In the genomic region with DNA sequence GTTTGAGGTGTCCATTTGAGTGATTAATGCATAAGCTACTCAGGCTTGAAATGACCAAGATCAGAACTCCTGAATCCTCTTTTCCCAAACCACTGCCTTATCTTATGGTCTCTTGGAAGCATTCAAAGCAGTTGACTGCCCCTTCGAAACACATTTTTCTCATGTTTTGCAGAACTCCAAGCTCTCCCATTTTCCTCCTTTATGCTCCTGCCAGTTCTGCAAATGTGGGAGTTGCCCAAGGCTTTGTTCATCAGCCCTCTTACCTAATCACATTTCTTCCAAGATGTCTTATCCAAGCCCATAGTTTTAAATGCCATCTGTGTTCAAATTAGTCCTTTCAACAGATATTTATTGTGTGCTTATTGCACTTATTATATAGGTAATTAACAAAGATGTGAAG, we compare ENCODE assay signal across 1 cellular context.
TF ChIP-seq lines count a peak whose summit lies in the region.

No MANE protein-coding gene starts in this region.

TF ChIP-seq in SK-N-SH treated with all-trans-retinoic acid at 6 μM for 48 hours, 23 proteins besides CTCF, POLR2A, EP300 and RAD21 (continued from another document):
- TF ChIP-seq, protein P1, sequence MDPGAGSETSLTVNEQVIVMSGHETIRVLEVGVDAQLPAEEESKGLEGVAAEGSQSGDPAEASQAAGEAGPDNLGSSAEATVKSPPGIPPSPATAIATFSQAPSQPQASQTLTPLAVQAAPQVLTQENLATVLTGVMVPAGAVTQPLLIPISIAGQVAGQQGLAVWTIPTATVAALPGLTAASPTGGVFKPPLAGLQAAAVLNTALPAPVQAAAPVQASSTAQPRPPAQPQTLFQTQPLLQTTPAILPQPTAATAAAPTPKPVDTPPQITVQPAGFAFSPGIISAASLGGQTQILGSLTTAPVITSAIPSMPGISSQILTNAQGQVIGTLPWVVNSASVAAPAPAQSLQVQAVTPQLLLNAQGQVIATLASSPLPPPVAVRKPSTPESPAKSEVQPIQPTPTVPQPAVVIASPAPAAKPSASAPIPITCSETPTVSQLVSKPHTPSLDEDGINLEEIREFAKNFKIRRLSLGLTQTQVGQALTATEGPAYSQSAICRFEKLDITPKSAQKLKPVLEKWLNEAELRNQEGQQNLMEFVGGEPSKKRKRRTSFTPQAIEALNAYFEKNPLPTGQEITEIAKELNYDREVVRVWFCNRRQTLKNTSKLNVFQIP (CRISPR knock-in tag; IDR thresholded peaks at IDR 0.05; ENCODE audit: borderline replicate concordance, low read depth): no peak
- TF ChIP-seq GLIS3 (CRISPR knock-in tag; IDR thresholded peaks at IDR 0.05): no peak
- no peak for TF ChIP-seq SNAI2 (CRISPR knock-in tag; IDR thresholded peaks at IDR 0.05)
- no peak for TF ChIP-seq CSDC2 (CRISPR knock-in tag; IDR thresholded peaks at IDR 0.05)
- no peak for TF ChIP-seq ISL1 (CRISPR knock-in tag; IDR thresholded peaks at IDR 0.05)
- no peak for TF ChIP-seq ZC3H10 (CRISPR knock-in tag; IDR thresholded peaks at IDR 0.05)
- no peak for TF ChIP-seq BACH2 (CRISPR knock-in tag; IDR thresholded peaks at IDR 0.05; ENCODE audit: borderline replicate concordance)
- no peak for TF ChIP-seq ZFP3 (CRISPR knock-in tag; IDR thresholded peaks at IDR 0.05)
- TF ChIP-seq, protein P2, sequence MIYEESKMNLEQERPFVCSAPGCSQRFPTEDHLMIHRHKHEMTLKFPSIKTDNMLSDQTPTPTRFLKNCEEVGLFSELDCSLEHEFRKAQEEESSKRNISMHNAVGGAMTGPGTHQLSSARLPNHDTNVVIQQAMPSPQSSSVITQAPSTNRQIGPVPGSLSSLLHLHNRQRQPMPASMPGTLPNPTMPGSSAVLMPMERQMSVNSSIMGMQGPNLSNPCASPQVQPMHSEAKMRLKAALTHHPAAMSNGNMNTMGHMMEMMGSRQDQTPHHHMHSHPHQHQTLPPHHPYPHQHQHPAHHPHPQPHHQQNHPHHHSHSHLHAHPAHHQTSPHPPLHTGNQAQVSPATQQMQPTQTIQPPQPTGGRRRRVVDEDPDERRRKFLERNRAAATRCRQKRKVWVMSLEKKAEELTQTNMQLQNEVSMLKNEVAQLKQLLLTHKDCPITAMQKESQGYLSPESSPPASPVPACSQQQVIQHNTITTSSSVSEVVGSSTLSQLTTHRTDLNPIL (CRISPR knock-in tag; IDR thresholded peaks at IDR 0.05; ENCODE audit: low read depth): no peak
- no peak for TF ChIP-seq ZNF565 (CRISPR knock-in tag; conservative IDR thresholded peaks at IDR 0.05; ENCODE audit: low read depth)
